17 cellular contexts compared by ENCODE assay signal in genomic region chr18:46190667-46191066, GRCh38.
DNase-seq lines count a peak whose midpoint lies in the region; ATAC-seq, FAIRE-seq and TF ChIP-seq lines count a peak whose summit lies in the region.
"Had no signal": no experiment of that assay in that cellular context is flagged by ENCODE, and none has a peak within 500 bp of the region (broad histone marks: within the 10 kb centered on the region; RNA-seq: fewer than 3 reads in every experiment).

No MANE protein-coding gene starts in this region.

- H3K79me2 ChIP-seq in DND-41 (ENCODE audit: insufficient read depth, low read length), result peaks cover 100% of the 10 kb centered on the region
- peaks cover 89% of the 10 kb centered on the region for H3K79me2 ChIP-seq in keratinocyte (ENCODE audit: control insufficient read depth, insufficient read depth, low read length)

- no peaks in the 10 kb centered on the region for H3K27me3 Mint-ChIP-seq in activated CD8-positive, alpha-beta memory T cell treated with anti-CD3 and anti-CD28 coated beads, Interleukin-2, amount 10 ng/mL, durations not matched to agents 7 days and 5 days
- no peaks in the 10 kb centered on the region for H3K27me3 Mint-ChIP-seq in activated CD8-positive, alpha-beta T cell treated with anti-CD3 and anti-CD28 coated beads for 36 hours

- FAIRE-seq in keratinocyte (lab: Jason Lieb, UNC), result peak; percentile 41
- FAIRE-seq in GM19239 (lab: Jason Lieb, UNC), result no peak
- FAIRE-seq: H1 had no signal

- peaks cover 2% of the 10 kb centered on the region for H3K36me3 Mint-ChIP-seq in activated CD8-positive, alpha-beta memory T cell treated with anti-CD3 and anti-CD28 coated beads, Interleukin-2, amount 10 ng/mL, durations not matched to agents 7 days and 5 days
- peaks cover 20% of the 10 kb centered on the region for H3K36me3 Mint-ChIP-seq in activated CD8-positive, alpha-beta T cell treated with anti-CD3 and anti-CD28 coated beads for 36 hours (ENCODE audit: low read depth)

- ATAC-seq in activated CD8-positive, alpha-beta memory T cell treated with anti-CD3 and anti-CD28 coated beads, Interleukin-2, amount 10 ng/mL, durations not matched to agents 7 days and 5 days, result peak; percentile 36
- ATAC-seq in DND-41 (ENCODE audit: insufficient read depth, low read depth) (peak; percentile 50; the same call in 1 of the 3 replicates), left colon (no peak)
- ATAC-seq in activated CD8-positive, alpha-beta T cell treated with anti-CD3 and anti-CD28 coated beads for 36 hours, result peak; percentile 48

- POLR2A ChIA-PET in activated CD8-positive, alpha-beta T cell treated with anti-CD3 and anti-CD28 coated beads for 36 hours (lab: Charles Lee), result interaction anchor here (0.6 to 2.0 kb wide), 4 partner anchors 8 to 87 kb away, joined by 3 to 6 read pairs (median 3); no protein-coding TSS in a partner anchor

- H3K9me3 ChIP-seq in DND-41 (ENCODE audit: insufficient read depth, low read length, severe bottlenecking) (no peaks in the 10 kb centered on the region), keratinocyte (ENCODE audit: control insufficient read depth, low read depth, low read length) (no peaks in the 10 kb centered on the region)
- H3K9me3 ChIP-seq: BLaER1 treated with 17β-estradiol and CSF1 and Interleukin-3, amounts not matched to agents 10 nM and 100 nM had no signal

- no peaks in the 10 kb centered on the region for H3K9me3 Mint-ChIP-seq in activated CD8-positive, alpha-beta memory T cell treated with anti-CD3 and anti-CD28 coated beads, Interleukin-2, amount 10 ng/mL, durations not matched to agents 7 days and 5 days (ENCODE audit: low read depth)
- no peaks in the 10 kb centered on the region for H3K9me3 Mint-ChIP-seq in activated CD8-positive, alpha-beta T cell treated with anti-CD3 and anti-CD28 coated beads for 36 hours

- CTCF ChIA-PET in activated CD8-positive, alpha-beta memory T cell treated with anti-CD3 and anti-CD28 coated beads, Interleukin-2, amount 10 ng/mL, durations not matched to agents 7 days and 5 days (lab: Charles Lee), result interaction anchor here (0.9 to 1.3 kb wide), 3 partner anchors 16 to 90 kb away, joined by 3 to 5 read pairs (median 4); a partner anchor contains a TSS
- CTCF ChIA-PET in activated CD8-positive, alpha-beta T cell treated with anti-CD3 and anti-CD28 coated beads for 36 hours (lab: Charles Lee), result interaction anchor here (1.2 to 2.0 kb wide), 4 partner anchors 11 to 23 kb away, joined by 3 to 5 read pairs (median 4); no protein-coding TSS in a partner anchor

- H4K20me1 ChIP-seq in DND-41 (ENCODE audit: insufficient read depth, low read length) (peaks cover 28% of the 10 kb centered on the region), keratinocyte (ENCODE audit: control insufficient read depth, extremely low read depth, insufficient read depth, low read length) (peaks cover 7% of the 10 kb centered on the region)

- H3K9ac ChIP-seq in DND-41 (ENCODE audit: low read depth, low read length), result no peak overlapping the region
- no peak overlapping the region for H3K9ac ChIP-seq in keratinocyte (ENCODE audit: control insufficient read depth, extremely low read depth, insufficient read depth, low read length)
- H3K9ac ChIP-seq: BLaER1 treated with 17β-estradiol and CSF1 and Interleukin-3, amounts not matched to agents 10 nM and 100 nM had no signal

- no peaks in the 10 kb centered on the region for H3K27me3 ChIP-seq in DND-41 (ENCODE audit: insufficient read depth, low read length, poor library complexity)
- H3K27me3 ChIP-seq in keratinocyte (ENCODE audit: control insufficient read depth, extremely low read depth, insufficient read depth, low read length), result no peaks in the 10 kb centered on the region
- H3K27me3 ChIP-seq: BLaER1 treated with 17β-estradiol and CSF1 and Interleukin-3, amounts not matched to agents 10 nM and 100 nM had no signal

- peaks cover 11% of the 10 kb centered on the region for H3K4me1 Mint-ChIP-seq in activated CD8-positive, alpha-beta memory T cell treated with anti-CD3 and anti-CD28 coated beads, Interleukin-2, amount 10 ng/mL, durations not matched to agents 7 days and 5 days
- H3K4me1 Mint-ChIP-seq in activated CD8-positive, alpha-beta T cell treated with anti-CD3 and anti-CD28 coated beads for 36 hours (ENCODE audit: low read depth), result peaks cover 40% of the 10 kb centered on the region

- dilution Hi-C loops in keratinocyte (cut with MboI; ENCODE audit: extremely low pct_ligation_motif_present, low sequenced_read_pairs), result no loop called here

- H3K36me3 ChIP-seq in DND-41 (ENCODE audit: insufficient read depth, low read length) (peaks cover 6% of the 10 kb centered on the region), keratinocyte (ENCODE audit: control insufficient read depth in 2 of 2, extremely low read depth in 1 of 2, insufficient read depth in 2 of 2, low read length in 2 of 2) (no peaks in the 10 kb centered on the region)

- intact Hi-C loops in activated CD8-positive, alpha-beta T cell treated with anti-CD3 and anti-CD28 coated beads for 36 hours (cut with micrococcal nuclease), result no loop called here
- intact Hi-C loops in left colon (cut with DNase I, micrococcal nuclease), result no loop called here

- H3K4me2 ChIP-seq in DND-41 (ENCODE audit: insufficient read depth, low read length) (no peak overlapping the region), keratinocyte (ENCODE audit: control insufficient read depth, extremely low read depth, insufficient read depth, low read depth, low read length) (no peak overlapping the region)
- H3K4me2 ChIP-seq: BLaER1 treated with 17β-estradiol and CSF1 and Interleukin-3, amounts not matched to agents 10 nM and 100 nM had no signal

- H3K27ac ChIP-seq in DND-41 (ENCODE audit: low read length) (0 out of 2 replicates have a peak overlapping the region, but pooled peaks have one; percentile 31), keratinocyte (ENCODE audit: control insufficient read depth, insufficient read depth, low read length) (no peak overlapping the region)
- H3K27ac ChIP-seq: BLaER1 treated with 17β-estradiol and CSF1 and Interleukin-3, amounts not matched to agents 10 nM and 100 nM; RWPE1 had no signal

- DNase-seq in activated CD8-positive, alpha-beta memory T cell treated with anti-CD3 and anti-CD28 coated beads, Interleukin-2, amount 10 ng/mL, durations not matched to agents 7 days and 5 days, result no peak
- DNase-seq in activated CD8-positive, alpha-beta memory T cell treated with anti-CD3 and anti-CD28 coated beads, Interleukin-2, amount 50 U/mL, for 48 hours, result no peak
- DNase-seq in DND-41, result no peak
- no peak for DNase-seq in activated CD8-positive, alpha-beta T cell treated with anti-CD3 and anti-CD28 coated beads for 36 hours
- no peak for DNase-seq in keratinocyte (ENCODE audit: low read depth, low spot score)
- DNase-seq in GM19239 (ENCODE audit: insufficient read length, low spot score), result no peak
- no peak for DNase-seq in left colon
- no peak for DNase-seq in NCI-H1436 treated with DMSO at 0.1 percent for 48 hours (lab: John Stamatoyannopoulos, UW)
- DNase-seq: GF-D8, KBM-7, NCI-H1436, NCI-H2029 treated with DMSO at 0.1 percent for 48 hours, NCI-H2171 treated with DMSO at 0.1 percent for 48 hours, NCI-H774 had no signal

- TF ChIP-seq CTCF in DND-41 (IDR thresholded peaks at IDR 0.05; ENCODE audit: borderline replicate concordance, extremely low read depth, low read length, poor library complexity, severe bottlenecking) (no peak), keratinocyte (optimal IDR thresholded peaks at IDR 0.05 in 1 of 3, IDR thresholded peaks at IDR 0.05 in 1 of 3, conservative IDR thresholded peaks at IDR 0.05 in 1 of 3; ENCODE audit: extremely low read depth in 1 of 3, insufficient read depth in 2 of 3, low read length in 3 of 3) (no peak)
- TF ChIP-seq CTCF in activated CD8-positive, alpha-beta T cell treated with anti-CD3 and anti-CD28 coated beads for 36 hours (IDR thresholded peaks at IDR 0.05), result no peak

- no peak overlapping the region for H2AFZ ChIP-seq in DND-41 (ENCODE audit: low read depth, low read length)
- H2AFZ ChIP-seq in keratinocyte (ENCODE audit: control insufficient read depth, low read length), result no peak overlapping the region

- H3K4me1 ChIP-seq in DND-41 (ENCODE audit: insufficient read depth, low read length) (no peaks in the 10 kb centered on the region), keratinocyte (ENCODE audit: control insufficient read depth, extremely low read depth, insufficient read depth, low read length) (peaks cover 10% of the 10 kb centered on the region)

- H3K9me1 ChIP-seq in keratinocyte (ENCODE audit: control insufficient read depth, extremely low read depth, insufficient read depth, low read length), result no peaks in the 10 kb centered on the region

- no peak overlapping the region for H3K27ac Mint-ChIP-seq in activated CD8-positive, alpha-beta memory T cell treated with anti-CD3 and anti-CD28 coated beads, Interleukin-2, amount 10 ng/mL, durations not matched to agents 7 days and 5 days
- no peak overlapping the region for H3K27ac Mint-ChIP-seq in activated CD8-positive, alpha-beta T cell treated with anti-CD3 and anti-CD28 coated beads for 36 hours

- H3K4me3 ChIP-seq in DND-41 (ENCODE audit: low read depth in 1 of 2, low read length in 2 of 2), result no peak overlapping the region
- no peak overlapping the region for H3K4me3 ChIP-seq in keratinocyte (ENCODE audit: control insufficient read depth in 2 of 3, extremely low read depth in 1 of 3, insufficient read depth in 2 of 3, low read depth in 1 of 3, low read length in 3 of 3)
- H3K4me3 ChIP-seq: BLaER1 treated with 17β-estradiol and CSF1 and Interleukin-3, amounts not matched to agents 10 nM and 100 nM had no signal

- H3K4me3 Mint-ChIP-seq in activated CD8-positive, alpha-beta memory T cell treated with anti-CD3 and anti-CD28 coated beads, Interleukin-2, amount 10 ng/mL, durations not matched to agents 7 days and 5 days, result no peak overlapping the region
- no peak overlapping the region for H3K4me3 Mint-ChIP-seq in activated CD8-positive, alpha-beta T cell treated with anti-CD3 and anti-CD28 coated beads for 36 hours
